In genomic region chr3:141370065-141370533, GRCh38 we compare ENCODE assay signal across 8 cellular contexts. TPM values are rescaled to one million over a fixed set of nuclear protein-coding genes. Genes with fewer than 3 reads are reported as not detected.
DNase-seq lines count a peak whose midpoint lies in the region; ATAC-seq and TF ChIP-seq lines count a peak whose summit lies in the region.

No MANE protein-coding gene starts in this region.

- TF ChIP-seq EP300 in tibial nerve (IDR thresholded peaks at IDR 0.05): peak; percentile 37 to 88

- DNase-seq in DMS 273 (lab: John Stamatoyannopoulos, UW; ENCODE audit: unreplicated experiment) (peak; percentile 98), fibroblast of pulmonary artery (ENCODE audit: low read depth) (peak; percentile 96), non-pigmented ciliary epithelial cell (ENCODE audit: low read depth) (peak; percentile 79), tibial nerve (ENCODE audit: low spot score in 2 of 2) (peak in 1 of 2 donors; percentile 69)
- DNase-seq in activated T-cell treated with anti-CD3 and anti-CD28 coated beads, Interleukin-2, amount 50 U/mL, for 48 hours: peak; percentile 48 to 51

- 0 to 5% methylated on average over 2 of the region's 2 CpGs for WGBS in tibial nerve, 2 donors

- H2AFZ ChIP-seq in OCI-LY1 (ENCODE audit: low read length): no peak overlapping the region

- no peaks in the 10 kb centered on the region for H4K20me1 ChIP-seq in OCI-LY1 (ENCODE audit: insufficient read depth, low read length)

- H3K4me1 ChIP-seq in OCI-LY1 (ENCODE audit: insufficient read depth, low read length, severe bottlenecking): peaks cover 44% of the 10 kb centered on the region
- peaks cover 0 to 65% (median 26%) of the 10 kb centered on the region in 4 donors for H3K4me1 ChIP-seq in tibial nerve

- no peaks in the 10 kb centered on the region for H3K9me2 ChIP-seq in OCI-LY1 (ENCODE audit: low read depth, low read length)

- H3K27me3 ChIP-seq in OCI-LY1 (ENCODE audit: insufficient read depth, low read length) (no peaks in the 10 kb centered on the region), tibial nerve (no peaks in the 10 kb centered on the region)

- H3K4me3 ChIP-seq in OCI-LY1 (ENCODE audit: low read depth, low read length, poor library complexity, severe bottlenecking): no peak overlapping the region
- peak overlapping the region; percentile 66 for H3K4me3 ChIP-seq in fibroblast of pulmonary artery (replicated peaks; ENCODE audit: low read depth, low read length)
- peak overlapping the region in 2 of 4 donors; percentile 13 to 46 for H3K4me3 ChIP-seq in tibial nerve

- peak overlapping the region; percentile 11 for H3K9ac ChIP-seq in OCI-LY1 (ENCODE audit: low read length)

- peak overlapping the region; percentile 55; the same call in 1 of the 2 replicates for H3K4me2 ChIP-seq in OCI-LY1 (ENCODE audit: low read length)

- no peaks in the 10 kb centered on the region for H3K79me2 ChIP-seq in OCI-LY1 (ENCODE audit: insufficient read depth, low read length)

- no peaks in the 10 kb centered on the region for H3F3A ChIP-seq in OCI-LY1 (ENCODE audit: insufficient read depth, low read length)

- peak; percentile 77 for ATAC-seq in GM19452 (IDR thresholded peaks at IDR 0.05; ENCODE audit: unreplicated experiment)
- ATAC-seq in HG03521 (IDR thresholded peaks at IDR 0.05; ENCODE audit: unreplicated experiment): peak; percentile 87

- H3K27ac ChIP-seq in OCI-LY1 (ENCODE audit: low read depth, low read length, poor library complexity, severe bottlenecking): peak overlapping the region; percentile 59
- peak overlapping the region; percentile 86 to 98 (median 96) for H3K27ac ChIP-seq in tibial nerve

- H3K9me3 ChIP-seq in OCI-LY1 (ENCODE audit: low read length) (no peaks in the 10 kb centered on the region), tibial nerve (no peaks in the 10 kb centered on the region)

- H3K36me3 ChIP-seq in OCI-LY1 (ENCODE audit: insufficient read depth, low read length): no peaks in the 10 kb centered on the region
- H3K36me3 ChIP-seq in tibial nerve: peaks cover 0 to 11% (median 0%) of the 10 kb centered on the region in 3 donors

- TF ChIP-seq POLR2A in tibial nerve (IDR thresholded peaks at IDR 0.05): peak in 1 of 2 donors; percentile 62

- TF ChIP-seq CTCF in OCI-LY1 (IDR thresholded peaks at IDR 0.05; ENCODE audit: low read length) (peak; percentile 93), fibroblast of pulmonary artery (IDR thresholded peaks at IDR 0.05; ENCODE audit: low read length, missing control alignments) (peak; percentile 40), tibial nerve (IDR thresholded peaks at IDR 0.05) (peak in 4 of 5 experiments; percentile 20 to 41 (median 34))

RNA-seq across cellular contexts. Expression of gene ZBTB38, which starts 1.8 kb away (rescaled TPM):
- total RNA-seq in tibial nerve: 100 to 1,000 TPM; 121 to 171 (median 150) TPM

Comparison
In these comparisons a context has a peak if more than half of its experiments do, and no peak if none do; other contexts are left out.
1. CTCF ChIP-seq: peak in every context shown above with its lines; median percentile 93 in OCI-LY1; 40 in fibroblast of pulmonary artery; 34 in tibial nerve.